Comparison of ENCODE assay signal across 25 cellular contexts in genomic region chr6:36376183-36376582, GRCh38. TPM values are rescaled to one million over a fixed set of nuclear protein-coding genes. Genes with fewer than 3 reads are reported as not detected.
A peak's percentile ranks its signal among the peaks of the same experiment; 100 is the strongest.
DNase-seq lines count a peak whose midpoint lies in the region; ATAC-seq, FAIRE-seq and TF ChIP-seq lines count a peak whose summit lies in the region.
"Had no signal": no experiment of that assay in that cellular context is flagged by ENCODE, and none has a peak within 500 bp of the region (broad histone marks: within the 10 kb centered on the region; RNA-seq: fewer than 3 reads in every experiment).

No MANE protein-coding gene starts in this region.

- H3K36me3 ChIP-seq in astrocyte (ENCODE audit: insufficient read depth, low read length) (no peaks in the 10 kb centered on the region), neural progenitor cell (no peaks in the 10 kb centered on the region), esophagus muscularis mucosa (no peaks in the 10 kb centered on the region)
- H3K36me3 ChIP-seq: BE2C had no signal

- H3K27ac Mint-ChIP-seq in astrocyte (ENCODE audit: unreplicated experiment) = peak overlapping the region; percentile 16
- H3K27ac Mint-ChIP-seq in neural progenitor cell = peak overlapping the region; percentile 16
- H3K27ac Mint-ChIP-seq: HFFc6 had no signal

- H3K9ac ChIP-seq in astrocyte (ENCODE audit: low read length) = no peak overlapping the region
- H3K9ac ChIP-seq in neural progenitor cell = no peak overlapping the region
- H3K9ac ChIP-seq: GM23248 had no signal

- H4K20me1 ChIP-seq in astrocyte (ENCODE audit: insufficient read depth, low read length) = no peaks in the 10 kb centered on the region
- H4K20me1 ChIP-seq in neural progenitor cell (ENCODE audit: low read depth) = no peaks in the 10 kb centered on the region

- intact Hi-C loops in esophagus muscularis mucosa (cut with DNase I) = no loop called here

- ATAC-seq in HG02588 (IDR thresholded peaks at IDR 0.05; ENCODE audit: unreplicated experiment) = no peak
- ATAC-seq: GM12878 had no signal

- no peak for TF ChIP-seq POLR2A in esophagus muscularis mucosa (IDR thresholded peaks at IDR 0.05; ENCODE audit: low read depth)

- H3K4me2 ChIP-seq in astrocyte (ENCODE audit: low read length) = no peak overlapping the region
- no peak overlapping the region for H3K4me2 ChIP-seq in neural progenitor cell

- H3K79me2 ChIP-seq in astrocyte (ENCODE audit: insufficient read depth, low read length) (no peaks in the 10 kb centered on the region), neural progenitor cell (ENCODE audit: low read depth) (no peaks in the 10 kb centered on the region)

- H3K4me3 ChIP-seq in astrocyte (ENCODE audit: insufficient read depth, low read depth, low read length) (no peak overlapping the region), neural progenitor cell (no peak overlapping the region), esophagus muscularis mucosa (no peak overlapping the region)
- H3K4me3 ChIP-seq: GM12878, GM23248 had no signal

- TF ChIP-seq EP300 in Ishikawa (IDR thresholded peaks at IDR 0.05; ENCODE audit: borderline replicate concordance) = no peak
- TF ChIP-seq EP300 in esophagus muscularis mucosa (IDR thresholded peaks at IDR 0.05) = no peak

- TF ChIP-seq RAD21 in Ishikawa (IDR thresholded peaks at IDR 0.05; ENCODE audit: low read depth) = no peak

- H3K27me3 ChIP-seq in astrocyte (ENCODE audit: insufficient read depth, low read length) (peaks cover 7% of the 10 kb centered on the region), neural progenitor cell (no peaks in the 10 kb centered on the region), esophagus muscularis mucosa (peaks cover 0 to 7% (median 0%) of the 10 kb centered on the region in 4 donors)
- H3K27me3 ChIP-seq: BE2C had no signal

- H3F3A ChIP-seq in neural progenitor cell (ENCODE audit: low read depth) = no peaks in the 10 kb centered on the region

- H2AFZ ChIP-seq in astrocyte (ENCODE audit: low read depth, low read length) = no peak overlapping the region
- H2AFZ ChIP-seq in neural progenitor cell (replicated peaks) = no peak overlapping the region
- H2AFZ ChIP-seq: GM23248 had no signal

- TF ChIP-seq CTCF in astrocyte (IDR thresholded peaks at IDR 0.05; ENCODE audit: insufficient read depth, low read depth, low read length) (no peak), neural progenitor cell (IDR thresholded peaks at IDR 0.05) (no peak), esophagus muscularis mucosa (IDR thresholded peaks at IDR 0.05) (no peak)

- DNase-seq in astrocyte (ENCODE audit: low read depth) (no peak), neural progenitor cell (ENCODE audit: low spot score) (no peak), HPDE6-E6E7 (ENCODE audit: extremely low spot score) (no peak), esophagus muscularis mucosa (ENCODE audit: extremely low spot score) (no peak)
- DNase-seq: ACHN; BE2C; C1 segment of cervical spinal cord; CD4-positive, CD25-positive, alpha-beta regulatory T cell; CD8-positive, alpha-beta memory T cell; COR-L47; DMS 273 treated with DMSO at 0.1 percent for 48 hours; DMS53; DND-41; EL; GM23248; HCEC 1CT; HFFc6; KBM-7 had no signal

- H3K9me3 ChIP-seq in astrocyte (ENCODE audit: insufficient read depth, low read depth, low read length) (no peaks in the 10 kb centered on the region), neural progenitor cell (ENCODE audit: low read depth) (no peaks in the 10 kb centered on the region), esophagus muscularis mucosa (no peaks in the 10 kb centered on the region)
- H3K9me3 ChIP-seq: BE2C had no signal

- H3K36me3 Mint-ChIP-seq in astrocyte (ENCODE audit: low read depth, unreplicated experiment) (peaks cover 6% of the 10 kb centered on the region), neural progenitor cell (no peaks in the 10 kb centered on the region)

- no peak for FAIRE-seq in astrocyte (lab: Jason Lieb, UNC)
- FAIRE-seq: A204.1, GM12878, GM19239 had no signal

- H3K4me3 Mint-ChIP-seq in astrocyte (ENCODE audit: unreplicated experiment) = no peak overlapping the region
- H3K4me3 Mint-ChIP-seq in neural progenitor cell = no peak overlapping the region
- H3K4me3 Mint-ChIP-seq: CD4-positive, CD25-positive, alpha-beta regulatory T cell; CD8-positive, alpha-beta memory T cell; HFFc6 had no signal

- H3K9me3 Mint-ChIP-seq in astrocyte (ENCODE audit: unreplicated experiment) = no peaks in the 10 kb centered on the region
- no peaks in the 10 kb centered on the region for H3K9me3 Mint-ChIP-seq in neural progenitor cell
- H3K9me3 Mint-ChIP-seq: HFFc6 had no signal

- H3K27ac ChIP-seq in astrocyte (ENCODE audit: low read depth, low read length) (no peak overlapping the region), neural progenitor cell (no peak overlapping the region), esophagus muscularis mucosa (replicated peaks in 1 of 4) (no peak overlapping the region)
- H3K27ac ChIP-seq: GM23248 had no signal

- H3K4me1 ChIP-seq in astrocyte (ENCODE audit: insufficient read depth, low read length) (no peaks in the 10 kb centered on the region), neural progenitor cell (no peaks in the 10 kb centered on the region), esophagus muscularis mucosa (no peaks in the 10 kb centered on the region)
- H3K4me1 ChIP-seq: BE2C had no signal

- H3K4me1 Mint-ChIP-seq in astrocyte (ENCODE audit: low read depth, unreplicated experiment) (no peaks in the 10 kb centered on the region), neural progenitor cell (peaks cover 2% of the 10 kb centered on the region)

- H3K27me3 Mint-ChIP-seq in astrocyte (ENCODE audit: low read depth, unreplicated experiment) (peaks cover 34% of the 10 kb centered on the region), neural progenitor cell (ENCODE audit: insufficient read depth, low read depth) (peaks cover 12% of the 10 kb centered on the region)
- H3K27me3 Mint-ChIP-seq: CD8-positive, alpha-beta memory T cell had no signal

- WGBS in esophagus muscularis mucosa = 97% methylated on average over 8 of the region's 8 CpGs

TF ChIP-seq in Ishikawa, 13 proteins besides CTCF, POLR2A, EP300 and RAD21:
- TF ChIP-seq REST (IDR thresholded peaks at IDR 0.05; ENCODE audit: low read depth) (peak; percentile 55; the same call in 1 of the 2 replicates), NFIC (IDR thresholded peaks at IDR 0.05) (no peak)
TF ChIP-seq in Ishikawa: peak in this region for 1.

RNA-seq across cellular contexts. Expression of gene ETV7, which starts 11.3 kb away (rescaled TPM):
- 1.9 and 2.4 TPM in 2 replicates for total RNA-seq in astrocyte
- total RNA-seq in neural progenitor cell (ENCODE audit: low replicate concordance) = 0.09 and 0.11 TPM in 2 replicates
- 1 to 10 TPM in 1 of 4 donors, under 1 TPM in 1, not detected in 2; 0.71 to 1.5 TPM for total RNA-seq in esophagus muscularis mucosa

RNA-seq across cellular contexts. Expression of gene BNIP5, which starts 39.5 kb away (rescaled TPM):
- total RNA-seq in astrocyte = not detected in 2 replicates
- not detected in 2 replicates for total RNA-seq in neural progenitor cell (ENCODE audit: low replicate concordance)
- not detected for total RNA-seq in esophagus muscularis mucosa
- total RNA-seq: CD4-positive, CD25-positive, alpha-beta regulatory T cell; CD8-positive, alpha-beta memory T cell; G401; GM23248; H4; HFFc6 had no signal
